16 cellular contexts compared by ENCODE assay signal in the genomic region with DNA sequence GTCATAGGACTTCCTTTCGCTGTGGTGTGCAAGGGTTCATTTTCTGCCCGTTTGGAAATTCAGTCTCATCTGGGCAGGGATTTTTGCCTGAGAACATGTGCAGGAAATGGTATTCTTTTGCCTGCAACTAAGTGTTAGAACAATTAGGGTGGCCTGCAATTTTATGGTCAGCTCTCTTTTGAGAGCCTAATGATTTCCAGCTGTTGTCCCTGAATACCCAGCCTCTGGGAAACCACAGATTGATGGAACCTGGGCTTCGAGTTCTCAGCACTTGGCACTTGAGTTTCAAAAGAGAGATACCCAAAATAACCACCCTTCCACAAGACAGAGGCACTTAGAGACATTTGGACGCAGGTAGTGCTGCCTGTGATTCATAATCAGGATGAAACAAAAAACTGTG.
DNase-seq lines count a peak whose midpoint lies in the region; ATAC-seq and TF ChIP-seq lines count a peak whose summit lies in the region.
"Had no signal": no experiment of that assay in that cellular context is flagged by ENCODE, and none has a peak within 500 bp of the region (broad histone marks: within the 10 kb centered on the region; RNA-seq: fewer than 3 reads in every experiment).

No MANE protein-coding gene starts in this region.

- no peaks in the 10 kb centered on the region for H4K20me1 ChIP-seq in IMR-90 (ENCODE audit: insufficient read depth, low read length)
- H4K20me1 ChIP-seq: BLaER1 treated with 17β-estradiol and CSF1 and Interleukin-3, amounts not matched to agents 10 nM and 100 nM had no signal

- peak overlapping the region; percentile 10 for H2AFZ ChIP-seq in IMR-90 (replicated peaks; ENCODE audit: low read length, poor library complexity)
- H2AFZ ChIP-seq: PC-9 had no signal

- no peak for TF ChIP-seq CTCF in IMR-90 (conservative IDR thresholded peaks at IDR 0.05; ENCODE audit: low read depth, low read length)
- no peak for TF ChIP-seq CTCF in Peyer's patch (IDR thresholded peaks at IDR 0.05)

- no peaks in the 10 kb centered on the region for H3K9me1 ChIP-seq in IMR-90 (ENCODE audit: insufficient read depth, low read length)

- H2AK5ac ChIP-seq in IMR-90 (ENCODE audit: low read depth, low read length), result no peak overlapping the region

- in situ Hi-C loops in IMR-90 (cut with MboI; ENCODE audit: low sequenced_read_pairs), result no loop called here

- H4K5ac ChIP-seq in IMR-90 (ENCODE audit: low read depth, low read length), result no peak overlapping the region

- H4K91ac ChIP-seq in IMR-90 (ENCODE audit: insufficient read depth, low read depth, low read length), result no peak overlapping the region

- H3K23ac ChIP-seq in IMR-90 (ENCODE audit: low read depth, low read length), result no peak overlapping the region

- intact Hi-C loops in IMR-90 (cut with micrococcal nuclease), result no loop called here

- H4K8ac ChIP-seq in IMR-90 (ENCODE audit: low read depth in 2 of 2, low read length in 2 of 2), result no peak overlapping the region

- 0% methylated on average over 2 of the region's 4 CpGs; no CpG with 5 or more reads in 1 of the 2 experiments for WGBS in IMR-90 (ENCODE audit: extremely low coverage in 2 of 2, insufficient read length in 1 of 2), 2 experiments

- peaks cover 5% of the 10 kb centered on the region for H3K4me1 ChIP-seq in IMR-90 (ENCODE audit: control insufficient read depth, insufficient read depth, low read length)
- no peaks in the 10 kb centered on the region for H3K4me1 ChIP-seq in Peyer's patch

- H3K18ac ChIP-seq in IMR-90 (ENCODE audit: low read depth, low read length), result no peak overlapping the region

- no peak overlapping the region for H2BK5ac ChIP-seq in IMR-90 (ENCODE audit: low read depth, low read length, poor library complexity, severe bottlenecking)

- dilution Hi-C loops in IMR-90 (cut with HindIII; ENCODE audit: low sequenced_read_pairs, unreplicated experiment), result no loop called here

- H2BK120ac ChIP-seq in IMR-90 (ENCODE audit: low read depth, low read length), result no peak overlapping the region

- no peak overlapping the region for H3K56ac ChIP-seq in IMR-90 (ENCODE audit: extremely low read depth, insufficient read depth, low read length)

- H3K4ac ChIP-seq in IMR-90 (ENCODE audit: low read depth, low read length), result no peak overlapping the region

- H3K14ac ChIP-seq in IMR-90 (replicated peaks; ENCODE audit: low read depth, low read length), result no peak overlapping the region

- BruUV-seq in IMR-90 (replicated peaks; lab: Mats Ljungman, UMichigan), result no TSS peak

- H3K27ac ChIP-seq in IMR-90 (ENCODE audit: insufficient read depth, low read length) (no peak overlapping the region), Peyer's patch (no peak overlapping the region)
- H3K27ac ChIP-seq: 22Rv1; BLaER1 treated with 17β-estradiol and CSF1 and Interleukin-3, amounts not matched to agents 10 nM and 100 nM; PC-9; SJSA1 had no signal

- POLR2A ChIA-PET in IMR-90 (lab: Charles Lee; ENCODE audit: unreplicated experiment), result no interaction called here

- H2BK15ac ChIP-seq in IMR-90 (ENCODE audit: low read depth, low read length), result no peak overlapping the region

- no peak for TF ChIP-seq POLR2A in IMR-90 (IDR thresholded peaks at IDR 0.05; ENCODE audit: low read depth, low read length)
- no peak for TF ChIP-seq POLR2A in Peyer's patch (IDR thresholded peaks at IDR 0.05)

- H3K9ac ChIP-seq in IMR-90 (ENCODE audit: low read depth, low read length), result no peak overlapping the region
- H3K9ac ChIP-seq: BLaER1 treated with 17β-estradiol and CSF1 and Interleukin-3, amounts not matched to agents 10 nM and 100 nM had no signal

- H3K27me3 ChIP-seq in IMR-90 (ENCODE audit: control insufficient read depth, insufficient read depth, low read length) (peaks cover 18% of the 10 kb centered on the region), Peyer's patch (no peaks in the 10 kb centered on the region)
- H3K27me3 ChIP-seq: BLaER1 treated with 17β-estradiol and CSF1 and Interleukin-3, amounts not matched to agents 10 nM and 100 nM; SJSA1 had no signal

- TF ChIP-seq RAD21 in IMR-90 (IDR thresholded peaks at IDR 0.05; ENCODE audit: low read length), result no peak

- no peaks in the 10 kb centered on the region for H3K9me3 ChIP-seq in IMR-90 (ENCODE audit: control insufficient read depth, insufficient read depth, low read length)
- H3K9me3 ChIP-seq in Peyer's patch, result no peaks in the 10 kb centered on the region
- H3K9me3 ChIP-seq: BLaER1 treated with 17β-estradiol and CSF1 and Interleukin-3, amounts not matched to agents 10 nM and 100 nM; SJSA1 had no signal

- CTCF ChIA-PET in IMR-90 (lab: Yijun Ruan, JAX), result no interaction called here

- H3K4me3 ChIP-seq in IMR-90 (ENCODE audit: insufficient read depth, low read depth, low read length), result no peak overlapping the region
- H3K4me3 ChIP-seq in Peyer's patch, result no peak overlapping the region
- H3K4me3 ChIP-seq: BLaER1 treated with 17β-estradiol and CSF1 and Interleukin-3, amounts not matched to agents 10 nM and 100 nM; PC-9; SJSA1 had no signal

- no peaks in the 10 kb centered on the region for H3K79me1 ChIP-seq in IMR-90 (ENCODE audit: low read depth in 1 of 2, low read length in 2 of 2)

- no peak for ATAC-seq in IMR-90 (ENCODE audit: low read depth)
- ATAC-seq: CD8-positive, alpha-beta T cell had no signal

- no peak overlapping the region for H2AK9ac ChIP-seq in IMR-90 (replicated peaks; ENCODE audit: low read depth, low read length, poor library complexity)

- DNase-seq in NCI-H1417 (lab: John Stamatoyannopoulos, UW) (peak in 2 of 3 experiments; percentile 40 to 82), NCI-H1417 treated with DMSO at 0.1 percent for 48 hours (lab: John Stamatoyannopoulos, UW) (no peak), IMR-90 (no peak), epidermal melanocyte (ENCODE audit: insufficient read length, low spot score) (peak; percentile 23), myocyte (ENCODE audit: low read depth) (peak; percentile 89), Peyer's patch (no peak), AML-193 (lab: John Stamatoyannopoulos, UW) (no peak)
- no peak for DNase-seq in central memory CD4-positive, alpha-beta T cell
- DNase-seq: CD8-positive, alpha-beta T cell; KG1; MV-4-11; NCI-H1930; PC-9 had no signal

- H2BK20ac ChIP-seq in IMR-90 (ENCODE audit: low read depth, low read length), result no peak overlapping the region

- no peak overlapping the region for H3K4me2 ChIP-seq in IMR-90 (ENCODE audit: low read depth, low read length)
- H3K4me2 ChIP-seq: BLaER1 treated with 17β-estradiol and CSF1 and Interleukin-3, amounts not matched to agents 10 nM and 100 nM; PC-9 had no signal

- no peaks in the 10 kb centered on the region for H3K36me3 ChIP-seq in IMR-90 (ENCODE audit: control insufficient read depth, insufficient read depth, low read length)
- H3K36me3 ChIP-seq in Peyer's patch, result no peaks in the 10 kb centered on the region
- H3K36me3 ChIP-seq: BLaER1 treated with 17β-estradiol and CSF1 and Interleukin-3, amounts not matched to agents 10 nM and 100 nM; SJSA1 had no signal

TF ChIP-seq in IMR-90, 13 proteins besides CTCF, POLR2A, EP300 and RAD21:
- TF ChIP-seq NFE2L2 (IDR thresholded peaks at IDR 0.05; ENCODE audit: low read depth, low read length), result no peak
- no peak for TF ChIP-seq RCOR1 (IDR thresholded peaks at IDR 0.05; ENCODE audit: insufficient replicate concordance, low read length)

Comparison
In these comparisons a context has a peak if more than half of its experiments do, and no peak if none do; other contexts are left out.
1. DNase-seq: peak in NCI-H1417 (2 of 3), epidermal melanocyte (single experiment) and myocyte (single experiment); none in NCI-H1417 treated with DMSO at 0.1 percent for 48 hours (single experiment), IMR-90 (single experiment), central memory CD4-positive, alpha-beta T cell (single experiment), Peyer's patch (0 of 3) and AML-193 (0 of 2).